Comparison of ENCODE assay signal across 16 cellular contexts in the genomic region with DNA sequence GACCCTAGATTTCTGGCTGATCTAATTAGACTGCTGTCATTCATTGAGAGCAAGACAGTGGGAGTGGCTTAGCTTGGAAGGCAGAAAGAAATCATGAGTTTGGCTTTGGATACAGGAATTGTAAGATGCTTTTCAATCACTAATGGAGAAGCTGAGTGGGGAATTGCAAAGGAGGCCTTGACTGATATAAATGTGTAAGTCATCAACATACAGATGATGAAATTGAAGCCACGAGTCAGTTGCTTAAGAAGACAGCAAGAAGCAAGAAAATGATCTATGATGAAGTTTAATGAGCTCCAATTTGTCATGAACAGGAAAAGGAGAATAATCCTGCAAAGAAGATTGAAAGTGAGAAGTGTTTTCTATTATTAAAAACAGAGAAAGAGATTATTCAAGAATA.
"Had no signal": no experiment of that assay in that cellular context is flagged by ENCODE, and none has a peak within 500 bp of the region (broad histone marks: within the 10 kb centered on the region; RNA-seq: fewer than 3 reads in every experiment).

No MANE protein-coding gene starts in this region.

- H3K9me3 ChIP-seq: colonic mucosa, left lung, psoas muscle, suprapubic skin, upper lobe of right lung had no signal

- ATAC-seq: activated CD4-positive, CD25-positive, alpha-beta regulatory T cell treated with anti-CD3 and anti-CD28 coated beads, Interleukin-2, amount 50 U/mL, for 24 hours; activated naive CD4-positive, alpha-beta T cell treated with anti-CD3 and anti-CD28 coated beads, Interleukin-2, amount 50 U/mL, for 72 hours; left lung; psoas muscle; sciatic nerve; upper lobe of right lung had no signal

- H3K27ac ChIP-seq: colonic mucosa, left lung, psoas muscle, suprapubic skin, upper lobe of right lung had no signal

- DNase-seq: activated CD4-positive, alpha-beta T cell treated with anti-CD3 and anti-CD28 coated beads, Interleukin-2, amount 50 U/mL, for 4 hours; activated T-cell treated with anti-CD3 and anti-CD28 coated beads, Interleukin-2, amount 50 U/mL, for 1 hour; aorta; colonic mucosa; head of caudate nucleus; left lung; mesendoderm; psoas muscle; stimulated activated CD4-positive, alpha-beta T cell treated with anti-CD3 and anti-CD28 coated beads, Interleukin-12 subunit alpha, Interleukin-12 subunit beta, amount 100 ng/mL, for 4 hours; stimulated activated naive CD4-positive, alpha-beta T cell treated with Interleukin-2 at 50 U/mL for 16 hours; upper lobe of right lung had no signal

- H3K4me3 ChIP-seq: colonic mucosa, left lung, psoas muscle, suprapubic skin, upper lobe of right lung had no signal

- H3K27ac Mint-ChIP-seq: activated naive CD4-positive, alpha-beta T cell treated with anti-CD3 and anti-CD28 coated beads, Interleukin-2, amount 50 U/mL, for 72 hours; nephron had no signal

- H3K36me3 Mint-ChIP-seq: activated naive CD4-positive, alpha-beta T cell treated with anti-CD3 and anti-CD28 coated beads, Interleukin-2, amount 50 U/mL, for 72 hours had no signal

- H3K4me3 Mint-ChIP-seq: nephron had no signal

- H3K4me1 Mint-ChIP-seq: nephron had no signal

- H3K36me3 ChIP-seq: colonic mucosa, left lung, suprapubic skin, upper lobe of right lung had no signal

- H3K4me1 ChIP-seq: colonic mucosa, left lung, psoas muscle, suprapubic skin, upper lobe of right lung had no signal

- H3K27me3 ChIP-seq: colonic mucosa, left lung, suprapubic skin, upper lobe of right lung had no signal
